ENCODE assay signal across 19 cellular contexts in genomic region chr7:154564676-154565075, GRCh38.
DNase-seq lines count a peak whose midpoint lies in the region; ATAC-seq and TF ChIP-seq lines count a peak whose summit lies in the region.
"Had no signal": no experiment of that assay in that cellular context is flagged by ENCODE, and none has a peak within 500 bp of the region (broad histone marks: within the 10 kb centered on the region; RNA-seq: fewer than 3 reads in every experiment).

No MANE protein-coding gene starts in this region.

- no peak overlapping the region for H3K4me2 ChIP-seq in GM23338
- H3K4me2 ChIP-seq: BLaER1 had no signal

- no peaks in the 10 kb centered on the region for H3F3A ChIP-seq in GM23338 (replicated peaks; ENCODE audit: low read depth)

- no peaks in the 10 kb centered on the region for H3K9me2 ChIP-seq in GM23338 (ENCODE audit: insufficient read depth)

- H3K4me1 Mint-ChIP-seq in activated CD4-positive, alpha-beta T cell treated with anti-CD3 and anti-CD28 coated beads, Interleukin-2, amount 10 ng/mL, durations not matched to agents 24 days and 14 days: no peaks in the 10 kb centered on the region
- no peaks in the 10 kb centered on the region for H3K4me1 Mint-ChIP-seq in activated CD4-positive, alpha-beta T cell treated with anti-CD3 and anti-CD28 coated beads, Interleukin-2, amount 10 ng/mL, durations not matched to agents 7 days and 5 days
- peaks cover 13% of the 10 kb centered on the region; the same call in 2 of the 3 replicates for H3K4me1 Mint-ChIP-seq in GM23338
- H3K4me1 Mint-ChIP-seq: B cell; CD4-positive, CD25-positive, alpha-beta regulatory T cell had no signal

- CTCF ChIA-PET in activated CD4-positive, alpha-beta T cell treated with anti-CD3 and anti-CD28 coated beads, Interleukin-2, amount 10 ng/mL, durations not matched to agents 7 days and 5 days (lab: Charles Lee): no interaction called here

- intact Hi-C loops in activated CD4-positive, alpha-beta T cell treated with anti-CD3 and anti-CD28 coated beads, Interleukin-2, amount 10 ng/mL, durations not matched to agents 24 days and 14 days (cut with micrococcal nuclease): no loop called here

- H3K27me3 ChIP-seq in GM23338 (ENCODE audit: insufficient read depth): no peaks in the 10 kb centered on the region
- H3K27me3 ChIP-seq: BLaER1 had no signal

- no peak overlapping the region for H3K4me3 ChIP-seq in GM23338
- H3K4me3 ChIP-seq: BLaER1 had no signal

- peak; percentile 10 for DNase-seq in activated CD4-positive, alpha-beta T cell treated with anti-CD3 and anti-CD28 coated beads, Interleukin-2, amount 10 ng/mL, durations not matched to agents 24 days and 14 days
- DNase-seq in activated CD4-positive, alpha-beta T cell treated with anti-CD3 and anti-CD28 coated beads, Interleukin-2, amount 10 ng/mL, durations not matched to agents 7 days and 5 days: no peak
- DNase-seq in globus pallidus (ENCODE audit: low spot score) (peak; percentile 56), midbrain (lab: John Stamatoyannopoulos, UW) (peak; percentile 20), superior temporal gyrus (ENCODE audit: extremely low spot score) (peak; percentile 61), GM23338 (ENCODE audit: low spot score) (no peak)
- DNase-seq in stimulated activated CD4-positive, alpha-beta T cell treated with anti-CD3 and anti-CD28 coated beads, Interleukin-4, amount 100 ng/mL, for 1 hour: no peak
- DNase-seq: Caco-2; CD4-positive, CD25-positive, alpha-beta regulatory T cell; CD8-positive, alpha-beta T cell; DMS153; DND-41; H7; HCEC 1CT had no signal

- no peak overlapping the region for H3K27ac ChIP-seq in GM23338 (ENCODE audit: low read depth)
- H3K27ac ChIP-seq: 22Rv1, BLaER1, C4-2B had no signal

- no peaks in the 10 kb centered on the region for H3K4me1 ChIP-seq in GM23338 (ENCODE audit: insufficient read depth)
- H3K4me1 ChIP-seq: BLaER1, Caco-2 had no signal

- H3K27ac Mint-ChIP-seq in activated CD4-positive, alpha-beta T cell treated with anti-CD3 and anti-CD28 coated beads, Interleukin-2, amount 10 ng/mL, durations not matched to agents 24 days and 14 days: no peak overlapping the region
- no peak overlapping the region for H3K27ac Mint-ChIP-seq in activated CD4-positive, alpha-beta T cell treated with anti-CD3 and anti-CD28 coated beads, Interleukin-2, amount 10 ng/mL, durations not matched to agents 7 days and 5 days
- H3K27ac Mint-ChIP-seq in GM23338: no peak overlapping the region
- H3K27ac Mint-ChIP-seq: B cell; CD4-positive, CD25-positive, alpha-beta regulatory T cell; CD8-positive, alpha-beta T cell had no signal

- ATAC-seq in GM23338 (no peak), HG03108 (IDR thresholded peaks at IDR 0.05; ENCODE audit: unreplicated experiment) (no peak)
- ATAC-seq: CD8-positive, alpha-beta T cell had no signal

- H3K36me3 Mint-ChIP-seq in activated CD4-positive, alpha-beta T cell treated with anti-CD3 and anti-CD28 coated beads, Interleukin-2, amount 10 ng/mL, durations not matched to agents 24 days and 14 days (ENCODE audit: low read depth): no peaks in the 10 kb centered on the region
- H3K36me3 Mint-ChIP-seq in activated CD4-positive, alpha-beta T cell treated with anti-CD3 and anti-CD28 coated beads, Interleukin-2, amount 10 ng/mL, durations not matched to agents 7 days and 5 days (ENCODE audit: low read depth): no peaks in the 10 kb centered on the region
- no peaks in the 10 kb centered on the region for H3K36me3 Mint-ChIP-seq in GM23338 (ENCODE audit: low read depth)
- H3K36me3 Mint-ChIP-seq: CD4-positive, CD25-positive, alpha-beta regulatory T cell; CD8-positive, alpha-beta T cell had no signal

- H4K20me1 ChIP-seq in GM23338 (replicated peaks; ENCODE audit: insufficient read depth): no peaks in the 10 kb centered on the region
- H4K20me1 ChIP-seq: BLaER1 had no signal

- POLR2A ChIA-PET in activated CD4-positive, alpha-beta T cell treated with anti-CD3 and anti-CD28 coated beads, Interleukin-2, amount 10 ng/mL, durations not matched to agents 7 days and 5 days (lab: Charles Lee): no interaction called here

- no peak overlapping the region for H3K4me3 Mint-ChIP-seq in activated CD4-positive, alpha-beta T cell treated with anti-CD3 and anti-CD28 coated beads, Interleukin-2, amount 10 ng/mL, durations not matched to agents 24 days and 14 days
- H3K4me3 Mint-ChIP-seq in activated CD4-positive, alpha-beta T cell treated with anti-CD3 and anti-CD28 coated beads, Interleukin-2, amount 10 ng/mL, durations not matched to agents 7 days and 5 days: no peak overlapping the region
- H3K4me3 Mint-ChIP-seq in GM23338: no peak overlapping the region
- H3K4me3 Mint-ChIP-seq: B cell; CD4-positive, CD25-positive, alpha-beta regulatory T cell; CD8-positive, alpha-beta T cell had no signal

- no peaks in the 10 kb centered on the region for H3K27me3 Mint-ChIP-seq in activated CD4-positive, alpha-beta T cell treated with anti-CD3 and anti-CD28 coated beads, Interleukin-2, amount 10 ng/mL, durations not matched to agents 24 days and 14 days
- no peaks in the 10 kb centered on the region for H3K27me3 Mint-ChIP-seq in activated CD4-positive, alpha-beta T cell treated with anti-CD3 and anti-CD28 coated beads, Interleukin-2, amount 10 ng/mL, durations not matched to agents 7 days and 5 days
- H3K27me3 Mint-ChIP-seq in GM23338 (ENCODE audit: insufficient read depth, low read depth, poor library complexity): no peaks in the 10 kb centered on the region
- H3K27me3 Mint-ChIP-seq: B cell; CD4-positive, CD25-positive, alpha-beta regulatory T cell had no signal

- H3K79me2 ChIP-seq in GM23338 (replicated peaks; ENCODE audit: insufficient read depth): no peaks in the 10 kb centered on the region

- H2AFZ ChIP-seq in GM23338: no peak overlapping the region

- no peak for TF ChIP-seq CTCF in GM23338 (conservative IDR thresholded peaks at IDR 0.05; ENCODE audit: low read depth in 2 of 2)

- peaks cover under 1% of the 10 kb centered on the region for H3K9me3 Mint-ChIP-seq in activated CD4-positive, alpha-beta T cell treated with anti-CD3 and anti-CD28 coated beads, Interleukin-2, amount 10 ng/mL, durations not matched to agents 24 days and 14 days
- H3K9me3 Mint-ChIP-seq in activated CD4-positive, alpha-beta T cell treated with anti-CD3 and anti-CD28 coated beads, Interleukin-2, amount 10 ng/mL, durations not matched to agents 7 days and 5 days: peaks cover 2% of the 10 kb centered on the region
- no peaks in the 10 kb centered on the region; the same call in 2 of the 3 replicates for H3K9me3 Mint-ChIP-seq in GM23338
- H3K9me3 Mint-ChIP-seq: CD8-positive, alpha-beta T cell had no signal

- peaks cover 3% of the 10 kb centered on the region; the same call in 1 of the 2 replicates for H3K36me3 ChIP-seq in GM23338 (ENCODE audit: insufficient read depth)
- H3K36me3 ChIP-seq: BLaER1 had no signal

TF ChIP-seq in GM23338, 12 proteins besides CTCF, POLR2A, EP300 and RAD21:
- TF ChIP-seq REST (IDR thresholded peaks at IDR 0.05; ENCODE audit: unreplicated experiment) (no peak), EZH2 (IDR thresholded peaks at IDR 0.05; ENCODE audit: low read depth, unreplicated experiment) (no peak)

Comparison
In these comparisons a context has a peak if more than half of its experiments do, and no peak if none do; other contexts are left out.
1. DNase-seq: peak in activated CD4-positive, alpha-beta T cell treated with anti-CD3 and anti-CD28 coated beads, Interleukin-2, amount 10 ng/mL, durations not matched to agents 24 days and 14 days (single experiment), globus pallidus (single experiment), midbrain (single experiment) and superior temporal gyrus (single experiment); none in activated CD4-positive, alpha-beta T cell treated with anti-CD3 and anti-CD28 coated beads, Interleukin-2, amount 10 ng/mL, durations not matched to agents 7 days and 5 days (single experiment), GM23338 (single experiment) and stimulated activated CD4-positive, alpha-beta T cell treated with anti-CD3 and anti-CD28 coated beads, Interleukin-4, amount 100 ng/mL, for 1 hour (single experiment).